Comparison of ENCODE assay signal across 8 cellular contexts in the genomic region with DNA sequence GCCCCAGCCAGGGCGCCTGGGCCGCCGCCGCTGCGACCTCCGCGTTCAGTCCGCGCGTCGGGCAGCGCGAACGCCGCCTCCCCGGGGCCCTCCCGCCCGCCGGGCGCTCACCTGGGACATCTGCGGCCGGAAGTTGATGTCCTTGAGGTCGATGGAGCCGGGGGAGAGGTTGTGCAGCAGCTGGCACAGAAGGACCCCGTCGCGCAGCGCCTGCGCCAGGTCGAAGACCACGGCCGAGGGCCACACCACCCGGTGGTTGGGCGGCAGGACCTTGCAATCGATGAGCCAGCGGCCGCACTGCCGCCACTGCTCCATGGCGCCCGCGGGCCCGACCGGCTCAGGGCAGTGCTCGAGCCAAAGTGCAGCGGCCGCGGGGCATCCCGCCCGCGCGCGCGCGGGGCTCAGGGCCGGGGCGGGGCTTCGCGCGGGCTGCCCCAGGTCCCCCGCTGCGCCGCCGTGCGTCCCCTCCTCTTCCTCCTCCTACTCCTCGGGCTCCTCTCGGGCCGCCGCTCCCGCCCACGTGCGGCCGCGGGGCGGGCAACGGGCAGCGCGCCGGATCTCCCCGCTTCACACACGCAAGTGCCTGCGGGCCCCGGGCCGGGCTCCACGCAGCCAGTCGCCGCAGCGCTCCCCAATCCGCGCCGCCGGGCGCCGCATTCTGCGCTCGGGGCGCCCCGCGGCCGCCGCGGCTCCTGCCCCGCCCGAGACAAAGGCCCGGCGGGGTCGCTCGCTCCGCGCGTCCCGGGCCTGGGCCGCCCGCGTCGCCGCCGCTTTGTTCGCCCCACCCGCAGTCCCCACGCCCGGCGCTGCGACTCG. TPM values are rescaled to one million over a fixed set of nuclear protein-coding genes. Genes with fewer than 3 reads are reported as not detected.
DNase-seq lines count a peak whose midpoint lies in the region; ATAC-seq, FAIRE-seq and TF ChIP-seq lines count a peak whose summit lies in the region.

A gene with protein sequence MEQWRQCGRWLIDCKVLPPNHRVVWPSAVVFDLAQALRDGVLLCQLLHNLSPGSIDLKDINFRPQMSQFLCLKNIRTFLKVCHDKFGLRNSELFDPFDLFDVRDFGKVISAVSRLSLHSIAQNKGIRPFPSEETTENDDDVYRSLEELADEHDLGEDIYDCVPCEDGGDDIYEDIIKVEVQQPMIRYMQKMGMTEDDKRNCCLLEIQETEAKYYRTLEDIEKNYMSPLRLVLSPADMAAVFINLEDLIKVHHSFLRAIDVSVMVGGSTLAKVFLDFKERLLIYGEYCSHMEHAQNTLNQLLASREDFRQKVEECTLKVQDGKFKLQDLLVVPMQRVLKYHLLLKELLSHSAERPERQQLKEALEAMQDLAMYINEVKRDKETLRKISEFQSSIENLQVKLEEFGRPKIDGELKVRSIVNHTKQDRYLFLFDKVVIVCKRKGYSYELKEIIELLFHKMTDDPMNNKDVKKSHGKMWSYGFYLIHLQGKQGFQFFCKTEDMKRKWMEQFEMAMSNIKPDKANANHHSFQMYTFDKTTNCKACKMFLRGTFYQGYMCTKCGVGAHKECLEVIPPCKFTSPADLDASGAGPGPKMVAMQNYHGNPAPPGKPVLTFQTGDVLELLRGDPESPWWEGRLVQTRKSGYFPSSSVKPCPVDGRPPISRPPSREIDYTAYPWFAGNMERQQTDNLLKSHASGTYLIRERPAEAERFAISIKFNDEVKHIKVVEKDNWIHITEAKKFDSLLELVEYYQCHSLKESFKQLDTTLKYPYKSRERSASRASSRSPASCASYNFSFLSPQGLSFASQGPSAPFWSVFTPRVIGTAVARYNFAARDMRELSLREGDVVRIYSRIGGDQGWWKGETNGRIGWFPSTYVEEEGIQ (minus strand): TSS at position 361 of the 816 bp plus-strand sequence. CDS start 46 bp downstream, at position 315.

- ATAC-seq in HG03280 (IDR thresholded peaks at IDR 0.05; ENCODE audit: unreplicated experiment): peak; percentile 59

- peaks cover 5% of the 10 kb centered on the region for H3K36me3 ChIP-seq in OCI-LY3 (replicated peaks; ENCODE audit: low read depth, low read length)

- no peaks in the 10 kb centered on the region for H3K27me3 ChIP-seq in OCI-LY3 (ENCODE audit: low read depth, low read length)

- DNase-seq in GM19239 (ENCODE audit: insufficient read length, low spot score) (peak; percentile 83), frontal cortex (ENCODE audit: low spot score in 2 of 2) (peak; percentile 66 to 67), occipital lobe (lab: John Stamatoyannopoulos, UW) (no peak), NCI-H446 treated with DMSO at 0.1 percent for 48 hours (lab: John Stamatoyannopoulos, UW) (no peak)
- peak; percentile 77 for DNase-seq in activated effector memory CD4-positive, alpha-beta T cell treated with anti-CD3 and anti-CD28 coated beads, Interleukin-2, amount 50 U/mL, for 16 hours

- FAIRE-seq in GM19239 (lab: Jason Lieb, UNC) (peak; percentile 71), frontal cortex (lab: Jason Lieb, UNC) (no peak)

- H3K4me2 ChIP-seq in OCI-LY3 (ENCODE audit: low read length): peak within 1 kb of the TSS; percentile 100

- peak within 1 kb of the TSS; percentile 96 for H3K9ac ChIP-seq in OCI-LY3 (ENCODE audit: low read length)

- H3K79me2 ChIP-seq in OCI-LY3 (ENCODE audit: low read length): peaks cover 53% of the 10 kb centered on the region

- H3K4me1 ChIP-seq in OCI-LY3 (ENCODE audit: low read length): peaks cover 26% of the 10 kb centered on the region

- peaks cover 40% of the 10 kb centered on the region for H4K20me1 ChIP-seq in OCI-LY3 (ENCODE audit: insufficient read depth, low read length)

- 0 out of 2 replicates have a peak within 1 kb of the TSS, but pooled peaks have one; percentile 28 for H2AFZ ChIP-seq in OCI-LY3 (ENCODE audit: low read depth, low read length)

- peak within 1 kb of the TSS; percentile 90 for H3K4me3 ChIP-seq in OCI-LY3 (ENCODE audit: low read length)

- H3K27ac ChIP-seq in C4-2B (peak within 1 kb of the TSS; percentile 85), OCI-LY3 (ENCODE audit: low read length) (peak within 1 kb of the TSS; percentile 67)

- no peaks in the 10 kb centered on the region for H3K9me3 ChIP-seq in OCI-LY3 (ENCODE audit: insufficient read depth, low read length)

- TF ChIP-seq CTCF in C4-2B (conservative IDR thresholded peaks at IDR 0.05): no peak
- TF ChIP-seq CTCF in OCI-LY3 (IDR thresholded peaks at IDR 0.05; ENCODE audit: low read depth, low read length): no peak

RNA-seq across cellular contexts. Expression of the gene that starts here (rescaled TPM):
- total RNA-seq in frontal cortex (31.0 TPM), occipital lobe (41.3 TPM)

Comparison
In these comparisons a context has a peak if more than half of its experiments do, and no peak if none do; other contexts are left out.
1. DNase-seq: peak in GM19239 (single experiment), activated effector memory CD4-positive, alpha-beta T cell treated with anti-CD3 and anti-CD28 coated beads, Interleukin-2, amount 50 U/mL, for 16 hours (single experiment) and frontal cortex (2 of 2); none in occipital lobe (single experiment) and NCI-H446 treated with DMSO at 0.1 percent for 48 hours (single experiment).